Comparison of ENCODE assay signal across 23 cellular contexts in genomic region chr5:174284873-174285272, GRCh38.
DNase-seq lines count a peak whose midpoint lies in the region; ATAC-seq and TF ChIP-seq lines count a peak whose summit lies in the region.
"Had no signal": no experiment of that assay in that cellular context is flagged by ENCODE, and none has a peak within 500 bp of the region (broad histone marks: within the 10 kb centered on the region; RNA-seq: fewer than 3 reads in every experiment).

No MANE protein-coding gene starts in this region.

- no TSS peak for BruUV-seq in OCI-LY7 (replicated peaks; lab: Mats Ljungman, UMichigan)

- H3K4me3 ChIP-seq in OCI-LY7 (ENCODE audit: low read depth, low read length, poor library complexity, severe bottlenecking), result no peak overlapping the region
- H3K4me3 ChIP-seq: GM23338, K562, Peyer's patch had no signal

- no peaks in the 10 kb centered on the region for H4K20me1 ChIP-seq in OCI-LY7 (ENCODE audit: insufficient read depth, low read length)

- no peaks in the 10 kb centered on the region for H3K79me2 ChIP-seq in OCI-LY7 (ENCODE audit: insufficient read depth, low read depth, low read length)

- H3K4me2 ChIP-seq in OCI-LY7 (ENCODE audit: low read length), result no peak overlapping the region
- H3K4me2 ChIP-seq: GM23338 had no signal

- POLR2A ChIA-PET in OCI-LY7 (lab: Charles Lee), result no interaction called here

- DNase-seq in SIG-M5 (lab: John Stamatoyannopoulos, UW) (no peak), SHP77 (lab: John Stamatoyannopoulos, UW) (no peak), OCI-LY7 (ENCODE audit: low spot score) (no peak)
- DNase-seq: BE2C; Caco-2; CD4-positive, alpha-beta T cell; GDM1; NCI-H1105 treated with DMSO at 0.1 percent for 48 hours; NCI-H1694; NCI-H2081 treated with DMSO at 0.1 percent for 48 hours; NCI-H446 treated with DMSO at 0.1 percent for 48 hours; NCI-H69; Peyer's patch; SW 1271; T-helper 2 cell had no signal

- intact Hi-C loops in OCI-LY7 (cut with micrococcal nuclease; ENCODE audit: unreplicated experiment), result no loop called here

- no peak overlapping the region for H3K27ac ChIP-seq in OCI-LY7 (ENCODE audit: low read depth, low read length, poor library complexity, severe bottlenecking)
- H3K27ac ChIP-seq: Peyer's patch had no signal

- no peaks in the 10 kb centered on the region for H3K9me3 ChIP-seq in OCI-LY7 (ENCODE audit: low read length)
- H3K9me3 ChIP-seq: BE2C, Peyer's patch had no signal

- peak; percentile 52 for ATAC-seq in GM18498 (IDR thresholded peaks at IDR 0.05; ENCODE audit: unreplicated experiment)
- ATAC-seq in GM19351 (IDR thresholded peaks at IDR 0.05; ENCODE audit: unreplicated experiment), result peak; percentile 70
- peak; percentile 62 for ATAC-seq in HG02571 (IDR thresholded peaks at IDR 0.05; ENCODE audit: unreplicated experiment)
- peak; percentile 70 for ATAC-seq in HG03565 (IDR thresholded peaks at IDR 0.05; ENCODE audit: unreplicated experiment)
- ATAC-seq in HG02852 (IDR thresholded peaks at IDR 0.05; ENCODE audit: unreplicated experiment), result no peak
- ATAC-seq: GM23338, HCT116, K562 had no signal

- H3K4me1 ChIP-seq in OCI-LY7 (ENCODE audit: insufficient read depth, low read length, poor library complexity, severe bottlenecking), result no peaks in the 10 kb centered on the region
- H3K4me1 ChIP-seq: BE2C, Caco-2, Peyer's patch had no signal

- no peaks in the 10 kb centered on the region for H3K9me2 ChIP-seq in OCI-LY7 (ENCODE audit: insufficient read depth, low read length)

- no peak for TF ChIP-seq CTCF in OCI-LY7 (conservative IDR thresholded peaks at IDR 0.05; ENCODE audit: low read length)

- CTCF ChIA-PET in OCI-LY7 (lab: Charles Lee; ENCODE audit: unreplicated experiment), result no interaction called here

- no peak overlapping the region for H2AFZ ChIP-seq in OCI-LY7 (ENCODE audit: low read length)
- H2AFZ ChIP-seq: GM23338 had no signal

- H3K36me3 ChIP-seq in OCI-LY7 (ENCODE audit: insufficient read depth, low read length), result no peaks in the 10 kb centered on the region
- H3K36me3 ChIP-seq: BE2C, Peyer's patch had no signal
